ENCODE assay signal across 14 cellular contexts in genomic region chrY:6910372-6911271, GRCh38. TPM values are rescaled to one million over a fixed set of nuclear protein-coding genes. Genes with fewer than 3 reads are reported as not detected.
DNase-seq lines count a peak whose midpoint lies in the region; ATAC-seq and TF ChIP-seq lines count a peak whose summit lies in the region.
"Had no signal": no experiment of that assay in that cellular context is flagged by ENCODE, and none has a peak within 500 bp of the region (broad histone marks: within the 10 kb centered on the region; RNA-seq: fewer than 3 reads in every experiment).

TBL1Y (plus strand) TSS chrY:6910697; CDS start chrY:7025085, 114,388 bp downstream.

- DNase-seq in Ammon's horn (ENCODE audit: low spot score) (peak; percentile 2), NT2/D1 (ENCODE audit: low read depth, low spot score) (no peak), NCI-H2029 treated with DMSO at 0.1 percent for 48 hours (lab: John Stamatoyannopoulos, UW) (no peak), SHP77 (lab: John Stamatoyannopoulos, UW) (no peak)
- no peak for DNase-seq in activated CD4-positive, CD25-positive, alpha-beta regulatory T cell treated with anti-CD3 and anti-CD28 coated beads, Interleukin-2, amount 50 U/mL, for 72 hours
- DNase-seq: DND-41, NCI-H1694, NCI-H526 treated with DMSO at 0.1 percent for 48 hours had no signal

- TF ChIP-seq RAD21 in neural cell (conservative IDR thresholded peaks at IDR 0.05): no peak

- peaks cover 2% of the 10 kb centered on the region for H3K36me3 ChIP-seq in NT2/D1 (ENCODE audit: insufficient read depth, insufficient read length, low read length)
- no peaks in the 10 kb centered on the region for H3K36me3 ChIP-seq in endocrine pancreas (ENCODE audit: control insufficient read depth, insufficient read depth, low read length)
- H3K36me3 ChIP-seq in neural cell (ENCODE audit: insufficient read depth, low read length): no peaks in the 10 kb centered on the region
- H3K36me3 ChIP-seq: breast epithelium had no signal

- H3K4me1 ChIP-seq in NT2/D1 (ENCODE audit: insufficient read depth, insufficient read length) (peaks cover 2% of the 10 kb centered on the region), endocrine pancreas (ENCODE audit: control insufficient read depth, insufficient read depth, low read length) (no peaks in the 10 kb centered on the region)
- H3K4me1 ChIP-seq: breast epithelium had no signal

- no peak for ATAC-seq in GM21576 (IDR thresholded peaks at IDR 0.05; ENCODE audit: unreplicated experiment)

- no peaks in the 10 kb centered on the region for H4K20me1 ChIP-seq in neural cell (ENCODE audit: insufficient read depth)

- H3K9me3 ChIP-seq in NT2/D1 (ENCODE audit: insufficient read depth, low read length) (no peaks in the 10 kb centered on the region), endocrine pancreas (ENCODE audit: control insufficient read depth, low read length) (no peaks in the 10 kb centered on the region), neural cell (ENCODE audit: low read length) (no peaks in the 10 kb centered on the region)
- H3K9me3 ChIP-seq: breast epithelium had no signal

- no peaks in the 10 kb centered on the region for H3K9me2 ChIP-seq in neural cell (ENCODE audit: insufficient read depth, low read length)

- H3K4me3 ChIP-seq in NT2/D1 (ENCODE audit: insufficient read length, low read depth) (peak within 1 kb of the TSS; percentile 47), endocrine pancreas (ENCODE audit: control insufficient read depth, insufficient read depth, low read length) (peak within 1 kb of the TSS; percentile 57), neural cell (ENCODE audit: low read length) (peak within 1 kb of the TSS; percentile 69)

- H3K27me3 ChIP-seq in NT2/D1 (ENCODE audit: insufficient read depth, insufficient read length): no peaks in the 10 kb centered on the region
- H3K27me3 ChIP-seq in endocrine pancreas (ENCODE audit: control insufficient read depth, insufficient read depth, low read length): no peaks in the 10 kb centered on the region
- H3K27me3 ChIP-seq in neural cell (ENCODE audit: insufficient read depth, low read depth, low read length): peaks cover 19% of the 10 kb centered on the region
- H3K27me3 ChIP-seq: breast epithelium had no signal

- no peak for TF ChIP-seq EP300 in neural cell (conservative IDR thresholded peaks at IDR 0.05; ENCODE audit: poor library complexity, severe bottlenecking)

- H3F3A ChIP-seq in neural cell (ENCODE audit: insufficient read depth, low read length, poor library complexity, severe bottlenecking): no peaks in the 10 kb centered on the region

- peak within 1 kb of the TSS; percentile 25 for H3K4me2 ChIP-seq in neural cell (ENCODE audit: low read length)

- H2AFZ ChIP-seq in neural cell (ENCODE audit: low read depth, low read length): no peak within 1 kb of the TSS

- no peaks in the 10 kb centered on the region for H3K79me2 ChIP-seq in neural cell (replicated peaks; ENCODE audit: insufficient read depth, low read length)

- TF ChIP-seq CTCF in neural cell (IDR thresholded peaks at IDR 0.05; ENCODE audit: poor library complexity, severe bottlenecking): no peak

- no peak within 1 kb of the TSS for H3K27ac ChIP-seq in neural cell (ENCODE audit: low read length)
- H3K27ac ChIP-seq: breast epithelium had no signal

- H3K9ac ChIP-seq in NT2/D1 (ENCODE audit: insufficient read length, low read depth): peak within 1 kb of the TSS; percentile 64
- peak within 1 kb of the TSS; percentile 26 for H3K9ac ChIP-seq in endocrine pancreas (ENCODE audit: control insufficient read depth, insufficient read depth, low read length)
- H3K9ac ChIP-seq in neural cell (ENCODE audit: low read length): peak within 1 kb of the TSS; percentile 23

TF ChIP-seq in neural cell, 6 proteins besides CTCF, POLR2A, EP300 and RAD21:
- TF ChIP-seq TAF1 (IDR thresholded peaks at IDR 0.05; ENCODE audit: low read depth): no peak
- no peak for TF ChIP-seq MXI1 (conservative IDR thresholded peaks at IDR 0.05; ENCODE audit: poor library complexity, severe bottlenecking)
- TF ChIP-seq, protein P1, sequence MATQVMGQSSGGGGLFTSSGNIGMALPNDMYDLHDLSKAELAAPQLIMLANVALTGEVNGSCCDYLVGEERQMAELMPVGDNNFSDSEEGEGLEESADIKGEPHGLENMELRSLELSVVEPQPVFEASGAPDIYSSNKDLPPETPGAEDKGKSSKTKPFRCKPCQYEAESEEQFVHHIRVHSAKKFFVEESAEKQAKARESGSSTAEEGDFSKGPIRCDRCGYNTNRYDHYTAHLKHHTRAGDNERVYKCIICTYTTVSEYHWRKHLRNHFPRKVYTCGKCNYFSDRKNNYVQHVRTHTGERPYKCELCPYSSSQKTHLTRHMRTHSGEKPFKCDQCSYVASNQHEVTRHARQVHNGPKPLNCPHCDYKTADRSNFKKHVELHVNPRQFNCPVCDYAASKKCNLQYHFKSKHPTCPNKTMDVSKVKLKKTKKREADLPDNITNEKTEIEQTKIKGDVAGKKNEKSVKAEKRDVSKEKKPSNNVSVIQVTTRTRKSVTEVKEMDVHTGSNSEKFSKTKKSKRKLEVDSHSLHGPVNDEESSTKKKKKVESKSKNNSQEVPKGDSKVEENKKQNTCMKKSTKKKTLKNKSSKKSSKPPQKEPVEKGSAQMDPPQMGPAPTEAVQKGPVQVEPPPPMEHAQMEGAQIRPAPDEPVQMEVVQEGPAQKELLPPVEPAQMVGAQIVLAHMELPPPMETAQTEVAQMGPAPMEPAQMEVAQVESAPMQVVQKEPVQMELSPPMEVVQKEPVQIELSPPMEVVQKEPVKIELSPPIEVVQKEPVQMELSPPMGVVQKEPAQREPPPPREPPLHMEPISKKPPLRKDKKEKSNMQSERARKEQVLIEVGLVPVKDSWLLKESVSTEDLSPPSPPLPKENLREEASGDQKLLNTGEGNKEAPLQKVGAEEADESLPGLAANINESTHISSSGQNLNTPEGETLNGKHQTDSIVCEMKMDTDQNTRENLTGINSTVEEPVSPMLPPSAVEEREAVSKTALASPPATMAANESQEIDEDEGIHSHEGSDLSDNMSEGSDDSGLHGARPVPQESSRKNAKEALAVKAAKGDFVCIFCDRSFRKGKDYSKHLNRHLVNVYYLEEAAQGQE (IDR thresholded peaks at IDR 0.05; ENCODE audit: borderline replicate concordance): no peak
- TF ChIP-seq EZH2 (IDR thresholded peaks at IDR 0.05; ENCODE audit: borderline replicate concordance, insufficient read depth, low read length, poor library complexity, severe bottlenecking): no peak
- no peak for TF ChIP-seq SMC3 (conservative IDR thresholded peaks at IDR 0.05; ENCODE audit: poor library complexity)
- no peak for TF ChIP-seq POLR2AphosphoS5 (IDR thresholded peaks at IDR 0.05)

RNA-seq across cellular contexts. Expression of gene TBL1Y, which starts in this region (rescaled TPM):
- 0.16 TPM in 1 of 2 replicates, not detected in the other for polyA plus RNA-seq in neural cell
- 0.35 TPM in 1 of 2 replicates, not detected in the other for polyA minus RNA-seq in neural cell
- polyA plus RNA-seq: BJ, IgD-negative memory B cell had no signal
